24 cellular contexts compared by ENCODE assay signal in the genomic region with DNA sequence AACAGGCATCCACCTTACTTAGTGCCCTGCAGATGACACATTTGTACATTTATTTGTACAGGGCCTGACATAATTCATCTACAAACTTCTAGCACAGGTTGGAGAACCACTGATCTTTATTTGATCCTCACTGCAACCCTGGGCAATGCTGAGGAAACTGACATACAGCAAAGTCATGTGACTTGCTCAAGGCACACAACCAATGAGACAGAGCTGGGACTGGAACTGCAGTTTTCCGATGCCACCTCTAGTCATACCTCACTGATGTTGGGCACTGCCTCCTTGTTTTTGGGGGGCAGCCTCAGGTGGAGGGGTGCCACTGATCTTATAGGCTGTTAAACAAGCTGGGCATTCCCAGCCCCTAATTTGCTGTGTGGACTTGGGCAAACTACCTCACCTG. TPM values are rescaled to one million over a fixed set of nuclear protein-coding genes. Genes with fewer than 3 reads are reported as not detected.
DNase-seq lines count a peak whose midpoint lies in the region; ATAC-seq, FAIRE-seq and TF ChIP-seq lines count a peak whose summit lies in the region.
"Had no signal": no experiment of that assay in that cellular context is flagged by ENCODE, and none has a peak within 500 bp of the region (broad histone marks: within the 10 kb centered on the region; RNA-seq: fewer than 3 reads in every experiment).

No MANE protein-coding gene starts in this region.

- no peak overlapping the region for H3K27ac ChIP-seq in GM12878 (ENCODE audit: control insufficient read depth, insufficient read depth)
- no peak overlapping the region for H3K27ac ChIP-seq in kidney (ENCODE audit: low read depth in 2 of 2, low read length in 2 of 2)
- no peak overlapping the region for H3K27ac ChIP-seq in upper lobe of left lung

- TF ChIP-seq POLR2A in GM12878 (IDR thresholded peaks at IDR 0.05; ENCODE audit: low read depth, low read length), result no peak
- TF ChIP-seq POLR2A in upper lobe of left lung (IDR thresholded peaks at IDR 0.05), result no peak

- H3K4me2 ChIP-seq in GM12878 (ENCODE audit: control insufficient read depth, insufficient read depth), result no peak overlapping the region

- H3K9ac ChIP-seq in GM12878 (ENCODE audit: control insufficient read depth, insufficient read depth, low read length), result no peak overlapping the region
- no peak overlapping the region for H3K9ac ChIP-seq in kidney (ENCODE audit: low read length in 2 of 2)

- DNase-seq in GM12878 (ENCODE audit: low read depth, low spot score) (no peak), kidney (peak; percentile 29), upper lobe of left lung (no peak), NCI-H526 (lab: John Stamatoyannopoulos, UW) (no peak)
- no peak for DNase-seq in stimulated activated naive CD4-positive, alpha-beta T cell (lab: John Stamatoyannopoulos, UW)
- DNase-seq: ACHN; BE2C; C1 segment of cervical spinal cord; CD4-positive, CD25-positive, alpha-beta regulatory T cell; CD8-positive, alpha-beta memory T cell; COR-L47; DMS 273 treated with DMSO at 0.1 percent for 48 hours; DMS53; DND-41; EL; GOT3; H9 had no signal

- no peak overlapping the region for H2AFZ ChIP-seq in GM12878 (ENCODE audit: control insufficient read depth, low read depth, low read length)

- POLR2A ChIA-PET in GM12878 (lab: Charles Lee), result no interaction called here

- ATAC-seq in GM12878, result 0 out of 3 replicates have a peak, but pooled peaks have one; percentile 20
- ATAC-seq in upper lobe of left lung (ENCODE audit: low FRiP score in 2 of 2), result no peak
- ATAC-seq: HepG2 had no signal

- 50% methylated on average over 1 of the region's 1 CpG for WGBS in GM12878 (ENCODE audit: insufficient coverage, insufficient replicate concordance, low lambda C conversion rate, missing lambda C conversion rate)
- 92% methylated on average over 1 of the region's 1 CpG; no CpG with 5 or more reads in 1 of the 2 donors for WGBS in upper lobe of left lung, 2 donors

- H3K9me3 ChIP-seq in GM12878 (replicated peaks; ENCODE audit: control insufficient read depth, insufficient read depth, low read length) (no peaks in the 10 kb centered on the region), kidney (ENCODE audit: control insufficient read depth in 1 of 2, low read length in 2 of 2) (no peaks in the 10 kb centered on the region), upper lobe of left lung (no peaks in the 10 kb centered on the region)
- H3K9me3 ChIP-seq: BE2C had no signal

- no TSS peak for BruUV-seq in GM12878 (replicated peaks; lab: Mats Ljungman, UMichigan)

- H3K4me1 ChIP-seq in GM12878 (ENCODE audit: control insufficient read depth, insufficient read depth, low read length) (no peaks in the 10 kb centered on the region), kidney (ENCODE audit: control insufficient read depth in 1 of 2, insufficient read depth in 1 of 2, low read depth in 1 of 2, low read length in 2 of 2) (no peaks in the 10 kb centered on the region), upper lobe of left lung (no peaks in the 10 kb centered on the region)
- H3K4me1 ChIP-seq: BE2C had no signal

- H3K36me3 ChIP-seq in GM12878 (ENCODE audit: control insufficient read depth in 2 of 2, insufficient read depth in 2 of 2, low read length in 1 of 2) (no peaks in the 10 kb centered on the region), kidney (ENCODE audit: control insufficient read depth in 1 of 2, insufficient read depth in 2 of 2, low read length in 2 of 2) (no peaks in the 10 kb centered on the region), upper lobe of left lung (no peaks in the 10 kb centered on the region)
- H3K36me3 ChIP-seq: BE2C had no signal

- H3K27me3 ChIP-seq in GM12878 (replicated peaks in 1 of 2; ENCODE audit: control insufficient read depth in 2 of 2, insufficient read depth in 2 of 2, low read length in 1 of 2) (peaks cover 3 to 9% of the 10 kb centered on the region in 2 experiments; a peak in 3 of 4 replicates), upper lobe of left lung (no peaks in the 10 kb centered on the region)

- no peak for TF ChIP-seq RAD21 in Ishikawa (IDR thresholded peaks at IDR 0.05; ENCODE audit: low read depth)
- no peak for TF ChIP-seq RAD21 in GM12878 (IDR thresholded peaks at IDR 0.05; ENCODE audit: insufficient read depth, low read depth, low read length)

- H3K79me2 ChIP-seq in GM12878 (ENCODE audit: control insufficient read depth, insufficient read depth, low read length), result no peaks in the 10 kb centered on the region

- TF ChIP-seq EP300 in Ishikawa (IDR thresholded peaks at IDR 0.05; ENCODE audit: borderline replicate concordance) (no peak), GM12878 (IDR thresholded peaks at IDR 0.05; ENCODE audit: borderline replicate concordance in 1 of 2, control insufficient read depth in 1 of 2, low read depth in 2 of 2, low read length in 2 of 2) (no peak), upper lobe of left lung (IDR thresholded peaks at IDR 0.05) (no peak)

- intact Hi-C loops in GM12878 (cut with micrococcal nuclease; ENCODE audit: unreplicated experiment), result no loop called here
- intact Hi-C loops in kidney (cut with DNase I), result no loop called here

- H4K20me1 ChIP-seq in GM12878 (ENCODE audit: control insufficient read depth, insufficient read depth), result no peaks in the 10 kb centered on the region

- in situ Hi-C loops in GM12878 (cut with MboI), result no loop called here

- SMC1A ChIA-PET in GM12878 (lab: Charles Lee; ENCODE audit: uncharacterized antibody, unreplicated experiment), result interaction anchor here (0.6 to 2.2 kb wide), 3 partner anchors 45 to 247 kb away, joined by 3 to 9 read pairs (median 5); no protein-coding TSS in a partner anchor

- CTCF ChIA-PET in GM12878 (lab: Yijun Ruan, JAX), result interaction anchor here (0.5 to 3.9 kb wide), 8 partner anchors 14 to 252 kb away, joined by 3 to 20 read pairs (median 4); no protein-coding TSS in a partner anchor

- FAIRE-seq in GM12878 (lab: Jason Lieb, UNC) (no peak), kidney (lab: Jason Lieb, UNC) (no peak)
- FAIRE-seq: A204.1, GM12891, GM19239, HepG2 had no signal

- RAD21 ChIA-PET in GM12878 (lab: Charles Lee; ENCODE audit: unreplicated experiment), result interaction anchor here (1.0 to 2.4 kb wide), 3 partner anchors 41 to 246 kb away, joined by 3 to 9 read pairs (median 7); no protein-coding TSS in a partner anchor

- TF ChIP-seq CTCF in GM12878 (IDR thresholded peaks at IDR 0.05 in 2 of 3, conservative IDR thresholded peaks at IDR 0.05 in 1 of 3; ENCODE audit: control insufficient read depth in 2 of 3, extremely low read depth in 1 of 3, insufficient read depth in 1 of 3, low read depth in 3 of 3, low read length in 3 of 3), result no peak
- TF ChIP-seq CTCF in kidney (IDR thresholded peaks at IDR 0.05; ENCODE audit: borderline replicate concordance, extremely low read depth, insufficient read depth), result no peak
- TF ChIP-seq CTCF in upper lobe of left lung (IDR thresholded peaks at IDR 0.05), result no peak

- no peak overlapping the region for H3K4me3 ChIP-seq in GM12878
- no peak overlapping the region for H3K4me3 ChIP-seq in kidney (ENCODE audit: low read length in 2 of 2)
- H3K4me3 ChIP-seq in upper lobe of left lung, result no peak overlapping the region

TF ChIP-seq in GM12878, 131 proteins besides CTCF, POLR2A, EP300 and RAD21 (continues in another document):
- TF ChIP-seq ZNF217 (IDR thresholded peaks at IDR 0.05) (no peak), ASH2L (IDR thresholded peaks at IDR 0.05; ENCODE audit: borderline replicate concordance, low read depth) (no peak), RB1 (IDR thresholded peaks at IDR 0.05; ENCODE audit: borderline replicate concordance) (no peak), CBX5 (IDR thresholded peaks at IDR 0.05; ENCODE audit: low read depth) (no peak)

RNA-seq across cellular contexts. Expression of gene PROK1, which starts 3.4 kb away (rescaled TPM):
- not detected in 2 replicates for total RNA-seq in GM12878 (2013; cell fraction: nucleolus; rRNA removed)
- total RNA-seq in GM12878 (2014; rRNA removed), result not detected in 2 replicates
- not detected in 2 replicates for total RNA-seq in GM12878 (2014; rRNA removed; fragmentation: Illumina TruSeq; extraction: Trizol)
- total RNA-seq in GM12878 (2021), result not detected in 2 replicates
- polyA plus RNA-seq in GM12878 (2011; ENCODE audit: low read depth), result not detected
- polyA plus RNA-seq in GM12878 (2011; rRNA removed), result not detected in 2 replicates
- polyA plus RNA-seq in GM12878 (2011; cell fraction: cytosol; rRNA removed), result not detected in 2 replicates
- 0.10 and 0.13 TPM in 2 replicates for polyA plus RNA-seq in GM12878 (2011; cell fraction: nucleus; rRNA removed)
- not detected in 2 replicates for polyA plus RNA-seq in GM12878 (2012)
- polyA plus RNA-seq in GM12878 (2014; fragmentation: Illumina TruSeq; extraction: Trizol), result not detected in 2 replicates
- not detected for polyA plus RNA-seq in GM12878 (2014; fragmentation: Nextera tagmentation; extraction: Ambion mirVana)
- not detected in 2 replicates for polyA plus RNA-seq in GM12878 (2014; rRNA removed)
- not detected for polyA plus RNA-seq in GM12878 (2016; fragmentation: Nextera tagmentation; extraction: Ambion mirVana)
- polyA minus RNA-seq in GM12878 (2011; rRNA and poly(A)+ RNA removed), result not detected in 2 replicates
- not detected in 2 replicates for polyA minus RNA-seq in GM12878 (2011; cell fraction: cytosol; rRNA and poly(A)+ RNA removed)
- not detected in 2 replicates for polyA minus RNA-seq in GM12878 (2011; cell fraction: nucleus; rRNA and poly(A)+ RNA removed)
- not detected for total RNA-seq in kidney
- not detected for polyA plus RNA-seq in kidney (ENCODE audit: insufficient read depth, low read depth, low replicate concordance)
- total RNA-seq in upper lobe of left lung, result under 1 TPM in 1 of 6 donors, not detected in 5; 0.33 TPM
- total RNA-seq: CD4-positive, CD25-positive, alpha-beta regulatory T cell; CD8-positive, alpha-beta memory T cell; G401; H9; HepG2 had no signal
- polyA plus RNA-seq: CD4-positive, CD25-positive, alpha-beta regulatory T cell; CD8-positive, alpha-beta memory T cell; IgD-negative memory B cell had no signal

RNA-seq across cellular contexts. Expression of gene LAMTOR5, which starts 46.8 kb away (rescaled TPM):
- total RNA-seq in GM12878 (2013; cell fraction: nucleolus; rRNA removed), result 36.9 and 39.1 TPM in 2 replicates
- total RNA-seq in GM12878 (2014; rRNA removed) (156 and 170 TPM in 2 replicates), GM12878 (2014; rRNA removed; fragmentation: Illumina TruSeq; extraction: Trizol) (64.1 and 65.9 TPM in 2 replicates), GM12878 (2021) (123 and 132 TPM in 2 replicates), kidney (183 TPM), upper lobe of left lung (100 to 1,000 TPM in 3 of 6 donors, 10 to 100 TPM in 3; 26.5 to 130 (median 89.9) TPM)
- 589 TPM for polyA plus RNA-seq in GM12878 (2011; ENCODE audit: low read depth)
- polyA plus RNA-seq in GM12878 (2011; rRNA removed) (418 and 444 TPM in 2 replicates), GM12878 (2014; fragmentation: Illumina TruSeq; extraction: Trizol) (157 and 164 TPM in 2 replicates), GM12878 (2014; fragmentation: Nextera tagmentation; extraction: Ambion mirVana) (100 to 1,000 TPM; 474 to 613 TPM), GM12878 (2014; rRNA removed) (289 and 299 TPM in 2 replicates), GM12878 (2016; fragmentation: Nextera tagmentation; extraction: Ambion mirVana) (100 to 1,000 TPM; 332 to 351 TPM), kidney (ENCODE audit: insufficient read depth, low read depth, low replicate concordance) (600 TPM)
- polyA plus RNA-seq in GM12878 (2011; cell fraction: cytosol; rRNA removed), result 364 and 484 TPM in 2 replicates
- polyA plus RNA-seq in GM12878 (2011; cell fraction: nucleus; rRNA removed), result 91.8 and 159 TPM in 2 replicates
- polyA plus RNA-seq in GM12878 (2012), result 261 and 302 TPM in 2 replicates
- polyA minus RNA-seq in GM12878 (2011; rRNA and poly(A)+ RNA removed), result 99.3 and 113 TPM in 2 replicates
- polyA minus RNA-seq in GM12878 (2011; cell fraction: cytosol; rRNA and poly(A)+ RNA removed), result 35.9 and 39.6 TPM in 2 replicates
- polyA minus RNA-seq in GM12878 (2011; cell fraction: nucleus; rRNA and poly(A)+ RNA removed), result 32.1 and 32.4 TPM in 2 replicates
